18 cellular contexts compared by ENCODE assay signal in the genomic region with DNA sequence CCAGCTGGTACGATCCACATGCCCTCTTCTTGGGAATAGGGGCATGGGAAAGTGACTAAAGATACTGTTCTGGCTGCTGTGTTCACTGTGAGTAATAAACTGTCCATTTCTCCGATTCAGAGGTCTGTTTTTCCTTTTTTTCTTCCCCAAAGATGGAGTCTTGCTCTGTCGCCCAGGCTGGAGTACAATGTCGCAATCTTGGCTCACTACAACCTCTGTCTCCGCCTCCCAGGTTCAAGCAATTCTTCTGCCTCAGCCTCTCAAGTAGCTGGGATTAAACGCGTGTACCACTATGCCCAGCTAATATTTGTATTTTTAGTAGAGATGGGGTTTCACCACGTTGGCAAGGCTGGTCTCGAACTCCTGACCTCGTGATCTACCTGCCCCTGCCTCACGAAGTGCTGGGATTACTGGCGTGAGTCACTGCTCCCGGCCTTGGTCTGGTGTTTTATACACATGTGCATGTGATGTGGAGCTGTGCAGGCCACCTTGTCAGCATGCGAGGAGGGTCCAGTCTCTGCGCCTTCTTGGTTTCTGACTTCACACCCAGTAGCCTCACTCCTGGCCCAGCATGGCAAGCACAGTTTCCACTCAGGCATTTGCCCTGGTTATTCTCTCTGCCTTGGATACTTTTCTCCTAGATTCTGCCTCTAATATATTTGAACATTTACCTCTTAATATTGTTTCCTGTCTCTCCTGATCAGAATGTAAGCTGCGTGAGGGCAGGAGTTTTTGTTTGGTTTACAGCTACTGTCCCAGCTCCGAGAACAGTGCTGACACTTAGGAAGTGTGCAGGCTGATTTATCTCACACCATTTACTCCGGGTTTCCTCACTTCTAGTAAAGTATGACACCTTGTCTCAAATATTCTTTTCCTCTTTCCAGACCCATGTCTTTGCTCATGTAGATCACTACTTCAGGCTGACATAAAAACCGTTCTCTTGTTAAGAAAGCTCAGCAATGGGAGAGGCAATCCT. TPM values are rescaled to one million over a fixed set of nuclear protein-coding genes. Genes with fewer than 3 reads are reported as not detected.
DNase-seq lines count a peak whose midpoint lies in the region; ATAC-seq, FAIRE-seq and TF ChIP-seq lines count a peak whose summit lies in the region.
"Had no signal": no experiment of that assay in that cellular context is flagged by ENCODE, and none has a peak within 500 bp of the region (broad histone marks: within the 10 kb centered on the region; RNA-seq: fewer than 3 reads in every experiment).

No MANE protein-coding gene starts in this region.

- no peak overlapping the region for H3K4me3 ChIP-seq in BLaER1 treated with 17β-estradiol and CSF1 and Interleukin-3, amounts not matched to agents 10 nM and 100 nM
- no peak overlapping the region for H3K4me3 ChIP-seq in HCT116 (replicated peaks in 1 of 2; ENCODE audit: low read depth in 1 of 2, low read length in 2 of 2)
- no peak overlapping the region for H3K4me3 ChIP-seq in astrocyte (ENCODE audit: insufficient read depth, low read depth, low read length)
- H3K4me3 ChIP-seq: ascending aorta, gastrocnemius medialis, suprapubic skin had no signal

- peak overlapping the region; percentile 63 to 99 (median 82) for H3K4me2 ChIP-seq in BLaER1 treated with 17β-estradiol and CSF1 and Interleukin-3, amounts not matched to agents 10 nM and 100 nM
- H3K4me2 ChIP-seq in HCT116 (ENCODE audit: low read length) (peak overlapping the region; percentile 45), astrocyte (ENCODE audit: low read length) (peak overlapping the region; percentile 71)

- H3K27ac ChIP-seq in BLaER1 treated with 17β-estradiol and CSF1 and Interleukin-3, amounts not matched to agents 10 nM and 100 nM: peak overlapping the region in 1 of 11 experiments; percentile 45; a peak in 1 of 22 replicates
- no peak overlapping the region for H3K27ac ChIP-seq in HCT116 (ENCODE audit: low read depth, low read length)
- H3K27ac ChIP-seq in astrocyte (ENCODE audit: low read depth, low read length): no peak overlapping the region
- H3K27ac ChIP-seq: ascending aorta, C4-2B, gastrocnemius medialis, suprapubic skin had no signal

- no peaks in the 10 kb centered on the region for H3K9me2 ChIP-seq in HCT116 (ENCODE audit: insufficient read depth)

- no peak for TF ChIP-seq POLR2A in HCT116 (IDR thresholded peaks at IDR 0.05; ENCODE audit: borderline replicate concordance, extremely low read depth, insufficient read depth, insufficient read length)

- H3K4me3 Mint-ChIP-seq in astrocyte (ENCODE audit: unreplicated experiment) (peak overlapping the region; percentile 74), naive B cell (peak overlapping the region in 5 of 8 donors; percentile 25 to 93 (median 54))

- H3K36me3 Mint-ChIP-seq in astrocyte (ENCODE audit: low read depth, unreplicated experiment) (peaks cover 15% of the 10 kb centered on the region), naive B cell (peaks cover 12 to 28% of the 10 kb centered on the region in 2 donors)

- TF ChIP-seq CTCF in HCT116 (IDR thresholded peaks at IDR 0.05 in 2 of 3, conservative IDR thresholded peaks at IDR 0.05 in 1 of 3; ENCODE audit: borderline replicate concordance in 1 of 3, insufficient read depth in 1 of 3, low read depth in 2 of 3, low read length in 2 of 3) (no peak), astrocyte (IDR thresholded peaks at IDR 0.05; ENCODE audit: insufficient read depth, low read depth, low read length) (no peak)

- no peaks in the 10 kb centered on the region for H3K9me3 ChIP-seq in BLaER1 treated with 17β-estradiol and CSF1 and Interleukin-3, amounts not matched to agents 10 nM and 100 nM (replicated peaks in 1 of 11)
- H3K9me3 ChIP-seq in HCT116 (ENCODE audit: control insufficient read depth in 1 of 2, insufficient read depth in 1 of 2, low read depth in 1 of 2, low read length in 2 of 2): no peaks in the 10 kb centered on the region
- H3K9me3 ChIP-seq in astrocyte (ENCODE audit: insufficient read depth, low read depth, low read length): no peaks in the 10 kb centered on the region
- H3K9me3 ChIP-seq: ascending aorta, gastrocnemius medialis, suprapubic skin had no signal

- POLR2A ChIA-PET in HCT116 (lab: Charles Lee): interaction anchor here (0.5 kb wide), 1 partner anchor 11 kb away, joined by 3 read pairs; no protein-coding TSS in a partner anchor

- intact Hi-C loops in HCT116 (cut with micrococcal nuclease): no loop called here

- no peak for FAIRE-seq in astrocyte (lab: Jason Lieb, UNC)
- FAIRE-seq: keratinocyte, RCC 7860 had no signal

- no peak for ATAC-seq in HCT116
- ATAC-seq in naive B cell (ENCODE audit: low read depth in 2 of 2): no peak
- ATAC-seq: gastrocnemius medialis, sciatic nerve had no signal

- CTCF ChIA-PET in HCT116 (lab: Charles Lee): no interaction called here

- H3K79me2 ChIP-seq in HCT116 (ENCODE audit: insufficient read depth, low read length): 0 out of 2 replicates have a peak, but pooled peaks cover 7% of the 10 kb centered on the region
- H3K79me2 ChIP-seq in astrocyte (ENCODE audit: insufficient read depth, low read length): peaks cover 71% of the 10 kb centered on the region

- no peaks in the 10 kb centered on the region for H3K27me3 Mint-ChIP-seq in astrocyte (ENCODE audit: low read depth, unreplicated experiment)
- H3K27me3 Mint-ChIP-seq in naive B cell: no peaks in the 10 kb centered on the region

- RAD21 ChIA-PET in HCT116 (lab: Charles Lee; ENCODE audit: low non-redundant PET in 1 of 2, low total read pairs in 2 of 2, uncharacterized antibody in 2 of 2, unreplicated experiment in 2 of 2): no interaction called here

- no peak overlapping the region for H2AFZ ChIP-seq in HCT116 (ENCODE audit: low read depth, low read length, poor library complexity, severe bottlenecking)
- H2AFZ ChIP-seq in astrocyte (ENCODE audit: low read depth, low read length): no peak overlapping the region

- H3K36me3 ChIP-seq in BLaER1 treated with 17β-estradiol and CSF1 and Interleukin-3, amounts not matched to agents 10 nM and 100 nM: peaks cover 14 to 46% (median 28%) of the 10 kb centered on the region in 11 experiments; a peak in 18 of 22 replicates
- H3K36me3 ChIP-seq in HCT116 (ENCODE audit: control insufficient read depth in 1 of 2, insufficient read depth in 2 of 2, low read length in 2 of 2) (peaks cover 0 to 6% of the 10 kb centered on the region in 2 experiments; a peak in 1 of 4 replicates), astrocyte (ENCODE audit: insufficient read depth, low read length) (peaks cover 4% of the 10 kb centered on the region)
- H3K36me3 ChIP-seq: gastrocnemius medialis, suprapubic skin had no signal

- no peak for TF ChIP-seq RAD21 in HCT116 (IDR thresholded peaks at IDR 0.05; ENCODE audit: low read depth)

- H3K9me3 Mint-ChIP-seq in astrocyte (ENCODE audit: unreplicated experiment) (no peaks in the 10 kb centered on the region), naive B cell (no peaks in the 10 kb centered on the region)

- H3K4me1 Mint-ChIP-seq in astrocyte (ENCODE audit: low read depth, unreplicated experiment): peaks cover 26% of the 10 kb centered on the region
- peaks cover 75 to 86% (median 77%) of the 10 kb centered on the region in 3 donors for H3K4me1 Mint-ChIP-seq in naive B cell

- H3K9ac ChIP-seq in BLaER1 treated with 17β-estradiol and CSF1 and Interleukin-3, amounts not matched to agents 10 nM and 100 nM: peak overlapping the region in 5 of 11 experiments; percentile 1 to 88 (median 11); a peak in 4 of 22 replicates
- H3K9ac ChIP-seq in HCT116 (ENCODE audit: low read length): no peak overlapping the region
- no peak overlapping the region for H3K9ac ChIP-seq in astrocyte (ENCODE audit: low read length)

- H3K27ac Mint-ChIP-seq in astrocyte (ENCODE audit: unreplicated experiment): no peak overlapping the region
- peak overlapping the region; percentile 50 to 87 (median 80) for H3K27ac Mint-ChIP-seq in naive B cell

- H4K20me1 ChIP-seq in BLaER1 treated with 17β-estradiol and CSF1 and Interleukin-3, amounts not matched to agents 10 nM and 100 nM: peaks cover 0 to 64% (median 33%) of the 10 kb centered on the region in 11 experiments; a peak in 18 of 22 replicates
- H4K20me1 ChIP-seq in HCT116 (ENCODE audit: insufficient read depth) (no peaks in the 10 kb centered on the region), astrocyte (ENCODE audit: insufficient read depth, low read length) (peaks cover 54% of the 10 kb centered on the region)

- DNase-seq in HCT116 (ENCODE audit: low read depth, low spot score) (no peak), astrocyte (ENCODE audit: low read depth) (no peak), naive B cell (no peak), kidney glomerular epithelial cell (lab: John Stamatoyannopoulos, UW) (no peak), NCI-H1417 treated with DMSO at 0.1 percent for 48 hours (lab: John Stamatoyannopoulos, UW) (no peak), NCI-H446 (lab: John Stamatoyannopoulos, UW) (no peak)
- no peak for DNase-seq in stimulated activated CD8-positive, alpha-beta memory T cell treated with anti-CD3 and anti-CD28 coated beads, Interleukin-4, amount 100 ng/mL, for 48 hours
- DNase-seq: gastrocnemius medialis, NCI-H1092 treated with DMSO at 0.1 percent for 48 hours, NCI-H510A, T1000 had no signal

- BruUV-seq in HCT116 (replicated peaks; lab: Mats Ljungman, UMichigan): no TSS peak

- H3K4me1 ChIP-seq in BLaER1 treated with 17β-estradiol and CSF1 and Interleukin-3, amounts not matched to agents 10 nM and 100 nM: peaks cover 70 to 91% (median 85%) of the 10 kb centered on the region in 10 experiments
- H3K4me1 ChIP-seq in HCT116 (ENCODE audit: control insufficient read depth in 1 of 2, insufficient read depth in 2 of 2, low read length in 2 of 2) (peaks cover 17 to 32% of the 10 kb centered on the region in 2 experiments; a peak in 3 of 4 replicates), astrocyte (ENCODE audit: insufficient read depth, low read length) (peaks cover 26% of the 10 kb centered on the region)

- no peaks in the 10 kb centered on the region for H3K27me3 ChIP-seq in BLaER1 treated with 17β-estradiol and CSF1 and Interleukin-3, amounts not matched to agents 10 nM and 100 nM
- H3K27me3 ChIP-seq in HCT116 (ENCODE audit: insufficient read depth, low read length) (no peaks in the 10 kb centered on the region), astrocyte (ENCODE audit: insufficient read depth, low read length) (no peaks in the 10 kb centered on the region)
- H3K27me3 ChIP-seq: ascending aorta, suprapubic skin had no signal

TF ChIP-seq in HCT116, 20 proteins besides CTCF, POLR2A, EP300 and RAD21 (continues in another document):
- no peak for TF ChIP-seq YY1 (IDR thresholded peaks at IDR 0.05; ENCODE audit: extremely low read depth, insufficient replicate concordance, low read depth, low read length)
- no peak for TF ChIP-seq CBX3 (IDR thresholded peaks at IDR 0.05; ENCODE audit: low read depth)
- TF ChIP-seq EGR1 (IDR thresholded peaks at IDR 0.05; ENCODE audit: low read depth): no peak
- no peak for TF ChIP-seq EZH2phosphoT487 (IDR thresholded peaks at IDR 0.05; ENCODE audit: borderline replicate concordance)
- no peak for TF ChIP-seq SP1 (IDR thresholded peaks at IDR 0.05; ENCODE audit: low read depth)

RNA-seq across cellular contexts. Expression of a gene that starts 19.7 kb away (rescaled TPM):
- total RNA-seq in HCT116 (2021; ENCODE audit: unreplicated experiment): 52.4 TPM
- polyA plus RNA-seq in HCT116 (2012): 27.1 and 27.9 TPM in 2 replicates
- 9.9 and 10.4 TPM in 2 replicates for total RNA-seq in astrocyte
- 10 to 100 TPM; 57.8 to 83.3 (median 68.5) TPM for polyA plus RNA-seq in naive B cell (ENCODE audit: low read depth in 6 of 6)

RNA-seq across cellular contexts. Expression of a gene that starts 32.9 kb away (rescaled TPM):
- total RNA-seq in HCT116 (2021; ENCODE audit: unreplicated experiment) (121 TPM), astrocyte (65.5 and 78.9 TPM in 2 replicates)
- polyA plus RNA-seq in HCT116 (2012): 136 and 146 TPM in 2 replicates
- 100 to 1,000 TPM in 2 of 6 donors, 10 to 100 TPM in 4; 62.0 to 112 (median 85.3) TPM for polyA plus RNA-seq in naive B cell (ENCODE audit: low read depth in 6 of 6)
